Comparison of ENCODE assay signal across 1 cellular context in the genomic region with DNA sequence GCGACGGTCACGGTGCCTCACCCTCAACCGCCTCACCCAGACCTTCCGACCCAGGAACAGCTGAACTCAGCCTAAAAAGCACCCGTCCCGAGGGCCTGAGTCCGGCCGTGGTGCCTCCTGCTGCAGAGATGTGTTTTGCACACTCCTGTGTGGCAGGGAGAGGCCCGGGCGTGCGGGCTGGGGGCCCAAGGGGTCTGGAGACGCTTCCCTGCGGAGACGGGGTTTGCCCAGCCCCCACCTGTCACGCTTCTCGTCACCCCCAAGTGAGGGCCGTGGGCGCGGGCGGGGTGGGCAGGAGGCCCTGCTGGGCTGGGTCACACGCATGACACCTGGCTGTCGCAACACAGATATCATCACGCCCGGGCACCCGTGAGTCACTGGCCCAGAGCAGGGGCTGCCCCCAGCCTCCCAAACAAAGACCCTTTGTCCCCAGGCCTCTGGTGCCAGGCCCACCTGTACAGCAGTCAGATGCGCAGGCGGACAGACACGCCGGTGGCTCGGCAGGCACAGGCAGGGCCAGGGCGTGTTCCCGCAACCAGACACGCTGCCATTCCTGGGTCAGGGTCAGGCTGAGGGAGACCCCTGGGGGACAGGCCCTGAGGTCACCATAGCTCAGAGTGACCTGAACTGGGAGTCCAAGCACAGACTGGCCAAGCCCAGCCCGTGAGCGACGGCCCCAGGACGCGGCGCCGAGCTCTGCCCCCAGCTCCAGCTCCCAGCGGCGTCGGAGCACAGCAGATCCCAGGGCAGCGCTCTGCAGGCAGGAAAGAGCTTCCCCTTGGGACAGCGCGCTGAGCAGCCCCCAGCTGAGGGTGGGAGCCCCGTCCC.
TF ChIP-seq lines count a peak whose summit lies in the region.

No MANE protein-coding gene starts in this region.

TF ChIP-seq in HepG2, 621 proteins besides CTCF, POLR2A, EP300 and RAD21 (continued from another document):
- TF ChIP-seq, protein P1, sequence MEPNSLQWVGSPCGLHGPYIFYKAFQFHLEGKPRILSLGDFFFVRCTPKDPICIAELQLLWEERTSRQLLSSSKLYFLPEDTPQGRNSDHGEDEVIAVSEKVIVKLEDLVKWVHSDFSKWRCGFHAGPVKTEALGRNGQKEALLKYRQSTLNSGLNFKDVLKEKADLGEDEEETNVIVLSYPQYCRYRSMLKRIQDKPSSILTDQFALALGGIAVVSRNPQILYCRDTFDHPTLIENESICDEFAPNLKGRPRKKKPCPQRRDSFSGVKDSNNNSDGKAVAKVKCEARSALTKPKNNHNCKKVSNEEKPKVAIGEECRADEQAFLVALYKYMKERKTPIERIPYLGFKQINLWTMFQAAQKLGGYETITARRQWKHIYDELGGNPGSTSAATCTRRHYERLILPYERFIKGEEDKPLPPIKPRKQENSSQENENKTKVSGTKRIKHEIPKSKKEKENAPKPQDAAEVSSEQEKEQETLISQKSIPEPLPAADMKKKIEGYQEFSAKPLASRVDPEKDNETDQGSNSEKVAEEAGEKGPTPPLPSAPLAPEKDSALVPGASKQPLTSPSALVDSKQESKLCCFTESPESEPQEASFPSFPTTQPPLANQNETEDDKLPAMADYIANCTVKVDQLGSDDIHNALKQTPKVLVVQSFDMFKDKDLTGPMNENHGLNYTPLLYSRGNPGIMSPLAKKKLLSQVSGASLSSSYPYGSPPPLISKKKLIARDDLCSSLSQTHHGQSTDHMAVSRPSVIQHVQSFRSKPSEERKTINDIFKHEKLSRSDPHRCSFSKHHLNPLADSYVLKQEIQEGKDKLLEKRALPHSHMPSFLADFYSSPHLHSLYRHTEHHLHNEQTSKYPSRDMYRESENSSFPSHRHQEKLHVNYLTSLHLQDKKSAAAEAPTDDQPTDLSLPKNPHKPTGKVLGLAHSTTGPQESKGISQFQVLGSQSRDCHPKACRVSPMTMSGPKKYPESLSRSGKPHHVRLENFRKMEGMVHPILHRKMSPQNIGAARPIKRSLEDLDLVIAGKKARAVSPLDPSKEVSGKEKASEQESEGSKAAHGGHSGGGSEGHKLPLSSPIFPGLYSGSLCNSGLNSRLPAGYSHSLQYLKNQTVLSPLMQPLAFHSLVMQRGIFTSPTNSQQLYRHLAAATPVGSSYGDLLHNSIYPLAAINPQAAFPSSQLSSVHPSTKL (CRISPR knock-in tag; IDR thresholded peaks at IDR 0.05): peak; percentile 74
- TF ChIP-seq ZNF292 (CRISPR knock-in tag; IDR thresholded peaks at IDR 0.05; ENCODE audit: borderline replicate concordance, low read depth) (peak; percentile 38; the same call in 1 of the 2 replicates), ZNF879 (CRISPR knock-in tag; IDR thresholded peaks at IDR 0.05) (no peak), ZFP91 (CRISPR knock-in tag; IDR thresholded peaks at IDR 0.05; ENCODE audit: borderline replicate concordance) (peak; percentile 67; the same call in 1 of the 2 replicates), JARID2 (CRISPR knock-in tag; IDR thresholded peaks at IDR 0.05; ENCODE audit: insufficient replicate concordance) (no peak), NRL (CRISPR knock-in tag; IDR thresholded peaks at IDR 0.05; ENCODE audit: borderline replicate concordance) (peak; percentile 76; the same call in 1 of the 2 replicates)
